In the genomic region with DNA sequence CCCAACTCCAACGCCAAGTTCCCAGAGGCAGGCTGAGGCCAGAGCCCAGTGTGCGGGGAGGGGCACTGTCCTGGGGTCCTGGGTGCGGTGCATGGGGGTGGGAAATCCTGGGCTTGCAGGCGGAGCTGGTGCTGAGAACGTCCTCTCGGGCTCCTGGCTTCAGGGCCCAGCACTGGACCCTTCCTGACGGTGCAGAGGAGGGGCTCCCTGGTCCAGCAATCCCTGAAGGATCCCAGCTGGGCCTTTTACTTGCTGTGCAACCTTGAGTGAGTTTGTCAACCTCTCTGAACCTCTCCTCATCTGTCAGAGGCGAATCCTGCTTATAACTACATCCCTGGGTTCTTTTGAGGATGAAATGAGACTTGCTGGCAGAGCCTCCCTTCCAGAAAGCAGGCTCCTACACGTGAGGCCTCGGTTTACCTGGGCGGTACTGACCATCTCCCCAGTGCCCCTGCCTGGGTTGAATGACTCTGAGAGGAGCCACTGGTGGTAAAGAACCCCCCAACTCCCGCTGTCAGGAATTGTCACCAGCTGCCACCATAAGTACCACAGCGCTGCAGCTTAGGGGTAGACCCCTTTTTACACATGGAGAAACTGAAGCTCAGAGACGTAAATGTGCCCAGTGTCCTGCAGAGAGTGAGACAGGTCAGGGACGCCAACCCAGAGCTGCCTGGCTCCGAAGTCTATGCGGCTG, we compare ENCODE assay signal across 17 cellular contexts.
DNase-seq lines count a peak whose midpoint lies in the region; ATAC-seq, FAIRE-seq and TF ChIP-seq lines count a peak whose summit lies in the region.
"Had no signal": no experiment of that assay in that cellular context is flagged by ENCODE, and none has a peak within 500 bp of the region (broad histone marks: within the 10 kb centered on the region; RNA-seq: fewer than 3 reads in every experiment).

No MANE protein-coding gene starts in this region.

- H3K14ac ChIP-seq in neuronal stem cell (ENCODE audit: low read length): peak overlapping the region; percentile 72

- peak overlapping the region; percentile 62 for H2BK5ac ChIP-seq in neuronal stem cell (ENCODE audit: low read length)

- H3K4me1 ChIP-seq in right cardiac atrium (ENCODE audit: control insufficient read depth, insufficient read depth, low read length) (peaks cover 4% of the 10 kb centered on the region), neuronal stem cell (ENCODE audit: control insufficient read depth in 2 of 2, insufficient read depth in 1 of 2, low read depth in 1 of 2, low read length in 2 of 2) (peaks cover 18 to 28% of the 10 kb centered on the region in 2 donors), vagina (peaks cover 25% of the 10 kb centered on the region)
- H3K4me1 ChIP-seq: HAP-1 had no signal

- peak overlapping the region; percentile 95 for H3K18ac ChIP-seq in neuronal stem cell (ENCODE audit: low read length)

- no peak overlapping the region for H2BK120ac ChIP-seq in neuronal stem cell (ENCODE audit: low read depth, low read length)

- peak overlapping the region; percentile 75 for H4K8ac ChIP-seq in neuronal stem cell (ENCODE audit: low read depth, low read length)

- H3K27me3 ChIP-seq in right cardiac atrium (ENCODE audit: control insufficient read depth, insufficient read depth) (no peaks in the 10 kb centered on the region), neuronal stem cell (ENCODE audit: control insufficient read depth in 3 of 3, insufficient read depth in 3 of 3, low read depth in 1 of 3, low read length in 3 of 3) (peaks cover 0 to 7% (median 0%) of the 10 kb centered on the region in 3 experiments), vagina (no peaks in the 10 kb centered on the region)
- H3K27me3 ChIP-seq: upper lobe of right lung had no signal

- peak overlapping the region; percentile 82 for H2AFZ ChIP-seq in neuronal stem cell (ENCODE audit: low read length)

- H2AK5ac ChIP-seq in neuronal stem cell (ENCODE audit: low read depth, low read length): peak overlapping the region; percentile 36

- no peaks in the 10 kb centered on the region for H3K79me1 ChIP-seq in neuronal stem cell (ENCODE audit: low read depth, low read length)

- H3K36me3 ChIP-seq in neuronal stem cell (replicated peaks in 1 of 2; ENCODE audit: control insufficient read depth in 2 of 2, insufficient read depth in 2 of 2, low read length in 2 of 2) (no peaks in the 10 kb centered on the region), vagina (no peaks in the 10 kb centered on the region)
- H3K36me3 ChIP-seq: HAP-1, upper lobe of right lung had no signal

- DNase-seq in Right ventricle myocardium superior: no peak
- no peak for DNase-seq in left ventricle myocardium superior
- peak in 1 of 3 donors; percentile 14 for DNase-seq in right cardiac atrium
- no peak for DNase-seq in neuronal stem cell (ENCODE audit: low spot score)
- DNase-seq in vagina (ENCODE audit: extremely low spot score in 2 of 2): no peak
- no peak for DNase-seq in AML-193 (lab: John Stamatoyannopoulos, UW)
- no peak for DNase-seq in T-helper 1 cell
- DNase-seq in D721Med (ENCODE audit: insufficient read length, low spot score): no peak
- DNase-seq: activated CD4-positive, alpha-beta T cell treated with anti-CD3 and anti-CD28 coated beads for 4 hours; cortex of kidney; DMS79; KBM-7; NCI-H187; SW 1271 had no signal

- no peak overlapping the region for H4K91ac ChIP-seq in neuronal stem cell (ENCODE audit: low read depth, low read length, poor library complexity)

- no peak overlapping the region for H3K4ac ChIP-seq in neuronal stem cell (ENCODE audit: low read length)

- no peak overlapping the region for H3K9ac ChIP-seq in neuronal stem cell (ENCODE audit: low read depth, low read length, poor library complexity)

- H3K23ac ChIP-seq in neuronal stem cell (ENCODE audit: low read depth, low read length, poor library complexity): peak overlapping the region; percentile 0

- TF ChIP-seq CTCF in vagina (IDR thresholded peaks at IDR 0.05) (no peak), D721Med (IDR thresholded peaks at IDR 0.05; ENCODE audit: insufficient read depth, missing control alignments) (no peak)

- ATAC-seq in Right ventricle myocardium superior (ENCODE audit: poor library complexity) (peak; percentile 2), left ventricle myocardium superior (no peak), right cardiac atrium (no peak)

- H3K4me3 ChIP-seq in right cardiac atrium (ENCODE audit: low read length) (no peak overlapping the region), neuronal stem cell (ENCODE audit: low read length in 2 of 2) (no peak overlapping the region), vagina (peak overlapping the region in 1 of 2 donors; percentile 28)
- H3K4me3 ChIP-seq: HAP-1, upper lobe of right lung had no signal

- H3K27ac ChIP-seq in right cardiac atrium (ENCODE audit: low read length): peak overlapping the region; percentile 45
- peak overlapping the region; percentile 23 for H3K27ac ChIP-seq in neuronal stem cell (replicated peaks; ENCODE audit: low read length)
- H3K27ac ChIP-seq in vagina: peak overlapping the region; percentile 76

- H3K9me3 ChIP-seq in right cardiac atrium (ENCODE audit: control insufficient read depth, low read length) (no peaks in the 10 kb centered on the region), neuronal stem cell (replicated peaks in 1 of 2; ENCODE audit: control insufficient read depth in 2 of 2, insufficient read depth in 1 of 2, low read depth in 1 of 2, low read length in 2 of 2) (no peaks in the 10 kb centered on the region), vagina (no peaks in the 10 kb centered on the region)

- 68% methylated on average over 17 of the region's 17 CpGs for WGBS in right cardiac atrium
- no CpG with 5 or more reads among the region's 17 CpGs for WGBS in neuronal stem cell (ENCODE audit: extremely low coverage in 2 of 2, insufficient read length in 2 of 2, insufficient replicate concordance in 1 of 2), 2 donors

- H3K4me2 ChIP-seq in neuronal stem cell (ENCODE audit: insufficient read depth, low read length, poor library complexity, severe bottlenecking): peak overlapping the region; percentile 51

- H2BK12ac ChIP-seq in neuronal stem cell (ENCODE audit: low read length): peak overlapping the region; percentile 50

- FAIRE-seq in D721Med (lab: Jason Lieb, UNC): no peak
- FAIRE-seq: GM12891 had no signal

- peak overlapping the region; percentile 97 for H2BK15ac ChIP-seq in neuronal stem cell (ENCODE audit: low read length)

- TF ChIP-seq POLR2A in vagina (IDR thresholded peaks at IDR 0.05): no peak

- intact Hi-C loops in Right ventricle myocardium superior (cut with DNase I) (no loop called here), left ventricle myocardium superior (cut with micrococcal nuclease) (no loop called here), right cardiac atrium (cut with DNase I) (loop anchor here in 1 of 4 donors (10.0 kb wide), 1 partner anchor 54 kb away; no protein-coding TSS in a partner anchor), vagina (cut with DNase I) (loop anchor here (2.0 to 10.0 kb wide), 4 partner anchors 52 to 226 kb away; partner anchors contain the start of gene DHRS3)

Comparison
In these comparisons a context has a peak if more than half of its experiments do, and no peak if none do; other contexts are left out.
1. H3K27ac ChIP-seq: peak in every context shown above with its lines; median percentile 76 in vagina; 45 in right cardiac atrium; 23 in neuronal stem cell.